15 cellular contexts compared by ENCODE assay signal in the genomic region with DNA sequence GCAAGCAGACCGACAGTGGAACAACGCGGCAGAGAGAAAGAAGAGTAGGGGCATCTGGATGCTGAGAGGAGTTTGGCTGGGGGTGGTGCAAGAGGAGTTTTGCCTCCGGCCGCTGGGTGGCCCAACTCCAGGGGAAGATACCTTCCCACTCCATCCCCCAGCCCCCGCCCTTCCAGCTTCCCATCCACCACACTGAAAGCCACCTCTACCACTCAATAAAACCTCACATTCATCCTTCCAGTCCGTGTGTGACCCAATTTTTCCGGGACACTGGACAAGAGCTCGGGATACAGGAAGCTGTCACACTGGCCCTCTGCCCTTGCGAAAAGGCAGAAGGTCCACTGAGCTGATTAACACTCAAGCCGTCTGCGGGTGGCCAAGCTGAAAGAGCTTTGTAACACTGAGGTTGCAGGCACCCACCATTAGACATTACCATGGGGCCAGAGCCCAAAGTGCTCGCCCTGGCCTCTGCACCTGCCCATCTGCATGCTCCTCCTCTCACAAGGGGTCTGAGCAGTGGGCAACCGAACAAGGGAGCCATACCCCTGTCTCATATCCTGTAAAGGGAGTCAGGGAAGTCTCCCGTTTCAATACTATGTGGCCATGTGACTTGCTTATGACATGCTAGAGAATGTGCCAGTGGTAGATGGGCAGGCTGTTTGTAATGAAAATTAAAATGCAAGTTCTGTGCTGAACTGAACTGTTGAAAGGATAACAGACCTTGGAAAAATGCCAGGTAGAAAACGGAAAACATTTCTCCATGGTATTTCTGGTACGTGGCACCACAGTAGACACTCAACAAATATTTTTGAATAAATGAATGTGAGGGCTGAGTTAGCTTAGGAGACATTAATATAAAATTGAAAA.
DNase-seq lines count a peak whose midpoint lies in the region; ATAC-seq, FAIRE-seq and TF ChIP-seq lines count a peak whose summit lies in the region.
"Had no signal": no experiment of that assay in that cellular context is flagged by ENCODE, and none has a peak within 500 bp of the region (broad histone marks: within the 10 kb centered on the region; RNA-seq: fewer than 3 reads in every experiment).

No MANE protein-coding gene starts in this region.

- peak; percentile 98 to 99 for DNase-seq in dermis microvascular lymphatic vessel endothelial cell (ENCODE audit: low read depth in 2 of 2)
- DNase-seq in iPS-NIHi11 (ENCODE audit: low spot score) = peak; percentile 37
- no peak for DNase-seq in spleen
- DNase-seq in D721Med (ENCODE audit: insufficient read length, low spot score) = no peak
- DNase-seq in NCI-H510A treated with DMSO at 0.1 percent for 48 hours (lab: John Stamatoyannopoulos, UW) = no peak
- no peak for DNase-seq in Kasumi-1 (lab: John Stamatoyannopoulos, UW)
- DNase-seq: activated CD4-positive, alpha-beta T cell treated with anti-CD3 and anti-CD28 coated beads for 36 hours; activated T-cell treated with anti-CD3 and anti-CD28 coated beads, Interleukin-2, amount 50 U/mL, for 24 hours; amniotic stem cell; NCI-H2081 treated with DMSO at 0.1 percent for 48 hours; OCI-M1; small intestine; T-helper 1 cell had no signal

- ATAC-seq in HG02840 (IDR thresholded peaks at IDR 0.05; ENCODE audit: low FRiP score, unreplicated experiment) = no peak
- ATAC-seq: activated CD4-positive, alpha-beta T cell treated with anti-CD3 and anti-CD28 coated beads for 36 hours had no signal

- H3K4me2 ChIP-seq in OCI-LY3 (ENCODE audit: low read length) = no peak overlapping the region

- H3K4me3 ChIP-seq in OCI-LY3 (ENCODE audit: low read length) = no peak overlapping the region
- no peak overlapping the region for H3K4me3 ChIP-seq in spleen

- intact Hi-C loops in spleen (cut with DNase I; ENCODE audit: low total_unique reads) = no loop called here

- peaks cover 3% of the 10 kb centered on the region; the same call in 1 of the 2 replicates for H3K4me1 ChIP-seq in OCI-LY3 (ENCODE audit: low read length)
- peaks cover 0 to 19% (median 5%) of the 10 kb centered on the region in 6 donors for H3K4me1 ChIP-seq in spleen

- H3K27me3 ChIP-seq in OCI-LY3 (ENCODE audit: low read depth, low read length) (no peaks in the 10 kb centered on the region), spleen (replicated peaks in 1 of 7) (no peaks in the 10 kb centered on the region)

- H3K9me3 ChIP-seq in OCI-LY3 (ENCODE audit: insufficient read depth, low read length) (no peaks in the 10 kb centered on the region), spleen (no peaks in the 10 kb centered on the region)

- FAIRE-seq in D721Med (lab: Jason Lieb, UNC) = no peak
- FAIRE-seq: small intestine had no signal

- no peaks in the 10 kb centered on the region for H3K79me2 ChIP-seq in OCI-LY3 (ENCODE audit: low read length)

- TF ChIP-seq POLR2A in spleen (IDR thresholded peaks at IDR 0.05) = no peak

- H2AFZ ChIP-seq in OCI-LY3 (ENCODE audit: low read depth, low read length) = peak overlapping the region; percentile 19; the same call in 1 of the 2 replicates

- H3K36me3 ChIP-seq in OCI-LY3 (replicated peaks; ENCODE audit: low read depth, low read length) (no peaks in the 10 kb centered on the region), spleen (no peaks in the 10 kb centered on the region)

- 71 to 85% (median 79%) methylated on average over 17 of the region's 17 CpGs for WGBS in spleen, 5 donors

- no peaks in the 10 kb centered on the region for H4K20me1 ChIP-seq in OCI-LY3 (ENCODE audit: insufficient read depth, low read length)

- H3K27ac ChIP-seq in OCI-LY3 (ENCODE audit: low read length) = no peak overlapping the region
- H3K27ac ChIP-seq in spleen = peak overlapping the region in 6 of 8 donors; percentile 3 to 74 (median 48)

- no peak overlapping the region for H3K9ac ChIP-seq in OCI-LY3 (ENCODE audit: low read length)

- TF ChIP-seq CTCF in OCI-LY3 (IDR thresholded peaks at IDR 0.05; ENCODE audit: low read depth, low read length) = no peak
- TF ChIP-seq CTCF in spleen (IDR thresholded peaks at IDR 0.05 in 8 of 11, conservative IDR thresholded peaks at IDR 0.05 in 3 of 11) = no peak
- no peak for TF ChIP-seq CTCF in D721Med (IDR thresholded peaks at IDR 0.05; ENCODE audit: insufficient read depth, missing control alignments)

Comparison
In these comparisons a context has a peak if more than half of its experiments do, and no peak if none do; other contexts are left out.
1. DNase-seq: peak in dermis microvascular lymphatic vessel endothelial cell (2 of 2) and iPS-NIHi11 (single experiment); none in spleen (single experiment), D721Med (single experiment), NCI-H510A treated with DMSO at 0.1 percent for 48 hours (single experiment) and Kasumi-1 (0 of 2).